36 cellular contexts compared by ENCODE assay signal in the genomic region with DNA sequence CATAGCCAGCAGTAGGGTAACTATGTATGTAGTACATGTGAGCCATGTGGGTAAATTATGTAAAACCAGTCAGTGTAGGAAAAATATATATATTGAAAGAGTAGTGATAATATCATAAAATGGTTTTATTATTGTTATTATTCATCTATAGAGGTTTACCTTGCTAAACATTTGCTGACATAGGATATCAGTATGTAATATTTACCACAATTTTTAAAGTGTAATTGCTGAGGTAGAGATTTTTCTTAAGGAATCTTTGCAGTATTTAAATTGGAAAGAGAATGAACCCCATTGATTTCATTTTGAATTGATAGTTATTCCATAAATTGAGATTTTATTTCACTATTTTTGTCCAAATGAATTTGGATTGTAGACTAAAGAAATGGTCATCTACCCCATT.
"Had no signal": no experiment of that assay in that cellular context is flagged by ENCODE, and none has a peak within 500 bp of the region (broad histone marks: within the 10 kb centered on the region; RNA-seq: fewer than 3 reads in every experiment).

No MANE protein-coding gene starts in this region.

- H3K27ac ChIP-seq: adrenal gland, cardiac muscle cell, colonic mucosa, VCaP had no signal

- H3K9me3 Mint-ChIP-seq: activated B cell treated with CpG ODN at 0.5 μM for 24 hours; activated CD4-positive, alpha-beta memory T cell treated with anti-CD3 and anti-CD28 coated beads for 36 hours; activated CD4-positive, alpha-beta T cell treated with anti-CD3 and anti-CD28 coated beads, Interleukin-2, amount 10 ng/mL, durations not matched to agents 24 days and 14 days; activated CD8-positive, alpha-beta T cell treated with anti-CD3 and anti-CD28 coated beads for 36 hours; activated naive CD4-positive, alpha-beta T cell treated with anti-CD3 and anti-CD28 coated beads for 36 hours; activated naive CD4-positive, alpha-beta T cell treated with anti-CD3 and anti-CD28 coated beads, Interleukin-2, amount 50 U/mL, for 72 hours; activated T-cell treated with anti-CD3 and anti-CD28 coated beads, Interleukin-2, amount 50 U/mL, for 4 hours; activated T-cell treated with anti-CD3 and anti-CD28 coated beads, Interleukin-2, amount 50 U/mL, for 72 hours; activated T-helper 1 cell treated with anti-CD3 and anti-CD28 coated beads, Interleukin-12 subunit alpha, Interleukin-12 subunit beta, Interleukin-2, Interleukin-4 antibody, amounts not matched to agents 30 ng/mL and 10 ng/mL and 1 ng/mL, durations not matched to agents 14 hours and 24 hours and 36 hours; activated T-helper 17 cell treated with anti-CD3 and anti-CD28 coated beads, Interleukin-2, amount 50 U/mL, for 72 hours; T-helper 1 cell treated with Interleukin-12 subunit alpha and Interleukin-12 subunit beta and Interleukin-4 antibody, amounts not matched to agents 30 μg/mL and 1 μg/mL, for 36 hours; T-helper 2 cell treated with Interferon-gamma antibody and Interleukin-4, amounts not matched to agents 5 μg/mL and 100 μg/mL, for 36 hours had no signal

- H3K27ac Mint-ChIP-seq: activated B cell treated with CpG ODN at 0.5 μM for 24 hours; activated CD4-positive, alpha-beta memory T cell treated with anti-CD3 and anti-CD28 coated beads for 36 hours; activated CD4-positive, alpha-beta T cell treated with anti-CD3 and anti-CD28 coated beads, Interleukin-2, amount 10 ng/mL, durations not matched to agents 24 days and 14 days; activated CD8-positive, alpha-beta T cell treated with anti-CD3 and anti-CD28 coated beads for 36 hours; activated naive CD4-positive, alpha-beta T cell treated with anti-CD3 and anti-CD28 coated beads for 36 hours; activated naive CD4-positive, alpha-beta T cell treated with anti-CD3 and anti-CD28 coated beads, Interleukin-2, amount 50 U/mL, for 72 hours; activated naive CD8-positive, alpha-beta T cell treated with anti-CD3 and anti-CD28 coated beads for 36 hours; activated T-cell treated with anti-CD3 and anti-CD28 coated beads, Interleukin-2, amount 50 U/mL, for 72 hours; activated T-helper 1 cell treated with anti-CD3 and anti-CD28 coated beads, Interleukin-12 subunit alpha, Interleukin-12 subunit beta, Interleukin-2, Interleukin-4 antibody, amounts not matched to agents 30 ng/mL and 10 ng/mL and 1 ng/mL, durations not matched to agents 14 hours and 24 hours and 36 hours; brain; T-helper 1 cell treated with Interleukin-12 subunit alpha and Interleukin-12 subunit beta and Interleukin-4 antibody, amounts not matched to agents 30 μg/mL and 1 μg/mL, for 36 hours; T-helper 2 cell treated with Interferon-gamma antibody and Interleukin-4, amounts not matched to agents 5 μg/mL and 100 μg/mL, for 36 hours had no signal

- H3K27me3 Mint-ChIP-seq: activated B cell treated with CpG ODN at 0.5 μM for 24 hours; activated CD4-positive, alpha-beta memory T cell treated with anti-CD3 and anti-CD28 coated beads for 36 hours; activated CD4-positive, alpha-beta T cell treated with anti-CD3 and anti-CD28 coated beads, Interleukin-2, amount 10 ng/mL, durations not matched to agents 24 days and 14 days; activated CD8-positive, alpha-beta T cell treated with anti-CD3 and anti-CD28 coated beads for 36 hours; activated naive CD8-positive, alpha-beta T cell treated with anti-CD3 and anti-CD28 coated beads for 36 hours; activated T-helper 17 cell treated with anti-CD3 and anti-CD28 coated beads, Interleukin-2, amount 50 U/mL, for 72 hours; brain had no signal

- H3K4me3 Mint-ChIP-seq: activated B cell treated with CpG ODN at 0.5 μM for 24 hours; activated CD4-positive, alpha-beta memory T cell treated with anti-CD3 and anti-CD28 coated beads for 36 hours; activated CD4-positive, alpha-beta T cell treated with anti-CD3 and anti-CD28 coated beads, Interleukin-2, amount 10 ng/mL, durations not matched to agents 24 days and 14 days; activated CD8-positive, alpha-beta T cell treated with anti-CD3 and anti-CD28 coated beads for 36 hours; activated naive CD4-positive, alpha-beta T cell treated with anti-CD3 and anti-CD28 coated beads for 36 hours; activated naive CD8-positive, alpha-beta T cell treated with anti-CD3 and anti-CD28 coated beads for 36 hours; activated T-cell treated with anti-CD3 and anti-CD28 coated beads, Interleukin-2, amount 50 U/mL, for 4 hours; activated T-cell treated with anti-CD3 and anti-CD28 coated beads, Interleukin-2, amount 50 U/mL, for 72 hours; activated T-helper 1 cell treated with anti-CD3 and anti-CD28 coated beads, Interleukin-12 subunit alpha, Interleukin-12 subunit beta, Interleukin-2, Interleukin-4 antibody, amounts not matched to agents 30 ng/mL and 10 ng/mL and 1 ng/mL, durations not matched to agents 14 hours and 24 hours and 36 hours; activated T-helper 17 cell treated with anti-CD3 and anti-CD28 coated beads, Interleukin-2, amount 50 U/mL, for 72 hours; brain; T-helper 1 cell treated with Interleukin-12 subunit alpha and Interleukin-12 subunit beta and Interleukin-4 antibody, amounts not matched to agents 30 μg/mL and 1 μg/mL, for 36 hours; T-helper 2 cell treated with Interferon-gamma antibody and Interleukin-4, amounts not matched to agents 5 μg/mL and 100 μg/mL, for 36 hours had no signal

- H3K4me3 ChIP-seq: adrenal gland, cardiac muscle cell, colonic mucosa had no signal

- DNase-seq: activated B cell treated with CpG ODN at 0.5 μM for 24 hours; activated CD4-positive, alpha-beta memory T cell treated with anti-CD3 and anti-CD28 coated beads for 36 hours; activated CD4-positive, alpha-beta T cell treated with anti-CD3 and anti-CD28 coated beads for 4 hours; activated CD4-positive, alpha-beta T cell treated with anti-CD3 and anti-CD28 coated beads, Interleukin-2, amount 10 ng/mL, durations not matched to agents 24 days and 14 days; activated CD4-positive, alpha-beta T cell treated with anti-CD3 and anti-CD28 coated beads, Interleukin-2, amount 50 U/mL, for 1 hour; activated CD4-positive, alpha-beta T cell treated with anti-CD3 and anti-CD28 coated beads, Interleukin-2, amount 50 U/mL, for 4 hours; activated CD4-positive, CD25-positive, alpha-beta regulatory T cell treated with anti-CD3 and anti-CD28 coated beads, Interleukin-2, amount 50 U/mL, for 72 hours; activated CD8-positive, alpha-beta memory T cell treated with anti-CD3 and anti-CD28 coated beads, Interleukin-2, amount 50 U/mL, for 4 hours; activated CD8-positive, alpha-beta T cell treated with anti-CD3 and anti-CD28 coated beads for 36 hours; activated effector memory CD4-positive, alpha-beta T cell treated with anti-CD3 and anti-CD28 coated beads, Interleukin-2, amount 50 U/mL, for 16 hours; activated gamma-delta T cell treated with Interleukin-2 at 50 U/mL for 16 hours; activated naive CD4-positive, alpha-beta T cell; activated naive CD4-positive, alpha-beta T cell treated with anti-CD3 and anti-CD28 coated beads for 36 hours; activated naive CD4-positive, alpha-beta T cell treated with anti-CD3 and anti-CD28 coated beads, Interleukin-2, amount 50 U/mL, for 16 hours; activated naive CD8-positive, alpha-beta T cell treated with anti-CD3 and anti-CD28 coated beads for 36 hours; activated T-cell treated with anti-CD3 and anti-CD28 coated beads for 4 hours; activated T-cell treated with anti-CD3 and anti-CD28 coated beads, Interleukin-2, amount 50 U/mL, for 1 hour; activated T-cell treated with anti-CD3 and anti-CD28 coated beads, Interleukin-2, amount 50 U/mL, for 4 hours; activated T-cell treated with anti-CD3 and anti-CD28 coated beads, Interleukin-2, amount 50 U/mL, for 72 hours; adrenal gland; amniotic stem cell; aorta; central memory CD4-positive, alpha-beta T cell; colonic mucosa; T-helper 2 cell; T-helper 9 cell had no signal

- H3K36me3 ChIP-seq: adrenal gland, cardiac muscle cell, colonic mucosa had no signal

- H3K9me3 ChIP-seq: adrenal gland, colonic mucosa had no signal

- FAIRE-seq: bronchial epithelial cell, TTC549 had no signal

- ATAC-seq: activated CD8-positive, alpha-beta T cell treated with anti-CD3 and anti-CD28 coated beads for 36 hours; activated naive CD4-positive, alpha-beta T cell treated with anti-CD3 and anti-CD28 coated beads, Interleukin-2, amount 50 U/mL, for 72 hours; activated T-cell treated with anti-CD3 and anti-CD28 coated beads, Interleukin-2, amount 50 U/mL, for 4 hours; activated T-cell treated with anti-CD3 and anti-CD28 coated beads, Interleukin-2, amount 50 U/mL, for 72 hours; activated T-helper 17 cell treated with anti-CD3 and anti-CD28 coated beads, Interleukin-2, amount 50 U/mL, for 72 hours had no signal

- H3K27me3 ChIP-seq: adrenal gland, cardiac muscle cell, colonic mucosa had no signal
